22 cellular contexts compared by ENCODE assay signal in genomic region chr17:68567035-68567434, GRCh38. TPM values are rescaled to one million over a fixed set of nuclear protein-coding genes. Genes with fewer than 3 reads are reported as not detected.
"Had no signal": no experiment of that assay in that cellular context is flagged by ENCODE, and none has a peak within 500 bp of the region (broad histone marks: within the 10 kb centered on the region; RNA-seq: fewer than 3 reads in every experiment).

No MANE protein-coding gene starts in this region.

- H3K36me3 Mint-ChIP-seq: brain, mesothelial cell of epicardium had no signal

- H3K4me3 Mint-ChIP-seq: activated naive CD8-positive, alpha-beta T cell; activated T-helper 1 cell treated with anti-CD3 and anti-CD28 coated beads, Interleukin-12 subunit alpha, Interleukin-12 subunit beta, Interleukin-2, Interleukin-4 antibody, amounts not matched to agents 30 ng/mL and 10 ng/mL and 1 ng/mL, durations not matched to agents 14 hours and 24 hours and 36 hours; brain; central memory CD8-positive, alpha-beta T cell; immature natural killer cell; mesothelial cell of epicardium; nephron progenitor cell; T-helper 2 cell treated with Interferon-gamma antibody and Interleukin-4, amounts not matched to agents 5 μg/mL and 100 μg/mL, for 36 hours had no signal

- H3K4me3 ChIP-seq: colonic mucosa, gastroesophageal sphincter, heart left ventricle, tibial artery had no signal

- H3K4me1 ChIP-seq: colonic mucosa, tibial artery had no signal

- H3K27ac ChIP-seq: colonic mucosa, gastroesophageal sphincter, tibial artery had no signal

- H3K36me3 ChIP-seq: colonic mucosa, gastroesophageal sphincter, heart left ventricle, tibial artery had no signal

- H3K4me1 Mint-ChIP-seq: brain; central memory CD8-positive, alpha-beta T cell; immature natural killer cell; nephron progenitor cell had no signal

- H3K27ac Mint-ChIP-seq: activated naive CD8-positive, alpha-beta T cell; activated T-helper 1 cell treated with anti-CD3 and anti-CD28 coated beads, Interleukin-12 subunit alpha, Interleukin-12 subunit beta, Interleukin-2, Interleukin-4 antibody, amounts not matched to agents 30 ng/mL and 10 ng/mL and 1 ng/mL, durations not matched to agents 14 hours and 24 hours and 36 hours; immature natural killer cell; mesothelial cell of epicardium; nephron progenitor cell; T-helper 2 cell treated with Interferon-gamma antibody and Interleukin-4, amounts not matched to agents 5 μg/mL and 100 μg/mL, for 36 hours had no signal

- H3K27me3 ChIP-seq: colonic mucosa, gastroesophageal sphincter, heart left ventricle, tibial artery had no signal

- DNase-seq: activated CD4-positive, alpha-beta T cell treated with anti-CD3 and anti-CD28 coated beads, Interleukin-2, amount 50 U/mL, for 4 hours; activated gamma-delta T cell treated with Interleukin-2 at 50 U/mL for 16 hours; activated T-cell treated with anti-CD3 and anti-CD28 coated beads for 4 hours; anterior cingulate cortex; colonic mucosa; heart left ventricle; immature natural killer cell; kidney glomerular epithelial cell; nephron progenitor cell; nucleus accumbens; stimulated activated CD4-positive, alpha-beta T cell treated with anti-CD3 and anti-CD28 coated beads, Interleukin-1b, Interleukin-23, amount 100 ng/mL, for 48 hours; stimulated activated naive CD8-positive, alpha-beta T cell treated with anti-CD3 and anti-CD28 coated beads, Interleukin-15, Interleukin-2, amounts not matched to agents 100 U/mL and 50 U/mL, for 24 hours; substantia nigra; tibial artery had no signal

- H3K9me3 Mint-ChIP-seq: activated T-helper 1 cell treated with anti-CD3 and anti-CD28 coated beads, Interleukin-12 subunit alpha, Interleukin-12 subunit beta, Interleukin-2, Interleukin-4 antibody, amounts not matched to agents 30 ng/mL and 10 ng/mL and 1 ng/mL, durations not matched to agents 14 hours and 24 hours and 36 hours; central memory CD8-positive, alpha-beta T cell; immature natural killer cell; nephron progenitor cell; T-helper 2 cell treated with Interferon-gamma antibody and Interleukin-4, amounts not matched to agents 5 μg/mL and 100 μg/mL, for 36 hours had no signal

- ATAC-seq: stimulated activated naive CD8-positive, alpha-beta T cell treated with anti-CD3 and anti-CD28 coated beads, Interleukin-15, Interleukin-2, amounts not matched to agents 100 U/mL and 50 U/mL, for 24 hours had no signal

- H3K9me3 ChIP-seq: colonic mucosa, gastroesophageal sphincter, heart left ventricle, tibial artery had no signal

RNA-seq across cellular contexts. Expression of gene FAM20A, which starts 34.1 kb away (rescaled TPM):
- total RNA-seq: activated T-helper 1 cell treated with anti-CD3 and anti-CD28 coated beads, Interleukin-12 subunit alpha, Interleukin-12 subunit beta, Interleukin-2, Interleukin-4 antibody, amounts not matched to agents 30 ng/mL and 10 ng/mL and 1 ng/mL, durations not matched to agents 14 hours and 24 hours and 36 hours; epithelial cell of proximal tubule had no signal
